1 cellular context compared by ENCODE assay signal in genomic region chr16:85261657-85262557, GRCh38.
TF ChIP-seq lines count a peak whose summit lies in the region.

No MANE protein-coding gene starts in this region.

TF ChIP-seq in K562, 482 proteins besides CTCF, POLR2A, EP300 and RAD21 (continued from another document and continues in another):
- TF ChIP-seq CAMTA2 (CRISPR knock-in tag; conservative IDR thresholded peaks at IDR 0.05), result no peak
- no peak for TF ChIP-seq SUPT5H (IDR thresholded peaks at IDR 0.05)
- no peak for TF ChIP-seq SAP30 (IDR thresholded peaks at IDR 0.05; ENCODE audit: borderline replicate concordance, insufficient read depth, low read depth, low read length, poor library complexity, severe bottlenecking)
- no peak for TF ChIP-seq RAD51 (IDR thresholded peaks at IDR 0.05; ENCODE audit: borderline replicate concordance, low read depth)
- TF ChIP-seq TFAM (CRISPR knock-in tag; conservative IDR thresholded peaks at IDR 0.05), result no peak
- TF ChIP-seq ARID1B (IDR thresholded peaks at IDR 0.05), result peak; percentile 89
- TF ChIP-seq MTA3 (IDR thresholded peaks at IDR 0.05; ENCODE audit: borderline replicate concordance), result no peak
- TF ChIP-seq HES1 (IDR thresholded peaks at IDR 0.05; ENCODE audit: low read depth), result no peak; the same call in 1 of the 2 replicates
- no peak for TF ChIP-seq E2F4 (CRISPR knock-in tag; IDR thresholded peaks at IDR 0.05; ENCODE audit: low read depth)
- TF ChIP-seq ZNF398 (CRISPR knock-in tag; IDR thresholded peaks at IDR 0.05), result no peak
- TF ChIP-seq ZNF766 (CRISPR knock-in tag; conservative IDR thresholded peaks at IDR 0.05), result 0 out of 2 replicates have a peak, but pooled peaks have one; percentile 20
- TF ChIP-seq CHD4 (IDR thresholded peaks at IDR 0.05; ENCODE audit: insufficient read depth, insufficient replicate concordance, low read depth, low read length, poor library complexity, severe bottlenecking), result no peak
- TF ChIP-seq NFRKB (IDR thresholded peaks at IDR 0.05; ENCODE audit: low read depth), result no peak
- TF ChIP-seq MTA2 (IDR thresholded peaks at IDR 0.05; ENCODE audit: low read depth), result peak; percentile 71
- TF ChIP-seq NFE2L1 (tag; IDR thresholded peaks at IDR 0.05; ENCODE audit: borderline replicate concordance, low read depth), result no peak
- TF ChIP-seq ELF2 (CRISPR knock-in tag; IDR thresholded peaks at IDR 0.05), result no peak
- TF ChIP-seq ZNF511 (CRISPR knock-in tag; IDR thresholded peaks at IDR 0.05), result no peak
- TF ChIP-seq CEBPG (CRISPR knock-in tag; IDR thresholded peaks at IDR 0.05), result peak; percentile 4; the same call in 1 of the 2 replicates
- no peak for TF ChIP-seq CEBPG (tag; conservative IDR thresholded peaks at IDR 0.05 in 1 of 2, IDR thresholded peaks at IDR 0.05 in 1 of 2)
- TF ChIP-seq TCF7L2 (IDR thresholded peaks at IDR 0.05; ENCODE audit: low read depth, low read length), result no peak
- no peak for TF ChIP-seq E2F3 (CRISPR knock-in tag; IDR thresholded peaks at IDR 0.05)
- TF ChIP-seq BRF1 (IDR thresholded peaks at IDR 0.05; ENCODE audit: borderline replicate concordance, extremely low read depth, insufficient read length), result no peak
- no peak for TF ChIP-seq HDAC6 (IDR thresholded peaks at IDR 0.05; ENCODE audit: low read depth, low read length)
- no peak for TF ChIP-seq ELK3 (CRISPR knock-in tag; IDR thresholded peaks at IDR 0.05)
- TF ChIP-seq SNRNP70 (optimal IDR thresholded peaks at IDR 0.05; ENCODE audit: low read depth, low read length), result no peak
- no peak for TF ChIP-seq ZNF318 (IDR thresholded peaks at IDR 0.05; ENCODE audit: borderline replicate concordance in 1 of 2, low read depth in 1 of 2)
- peak; percentile 45; the same call in 1 of the 2 replicates for TF ChIP-seq CREM (IDR thresholded peaks at IDR 0.05; ENCODE audit: low read depth)
- no peak for TF ChIP-seq ZNF12 (CRISPR knock-in tag; IDR thresholded peaks at IDR 0.05)
- TF ChIP-seq ATF4 (CRISPR knock-in tag; IDR thresholded peaks at IDR 0.05), result no peak
- TF ChIP-seq FOSL1 (tag; conservative IDR thresholded peaks at IDR 0.05), result no peak
- no peak for TF ChIP-seq RBFOX2 (IDR thresholded peaks at IDR 0.05; ENCODE audit: low read depth, low read length)
- TF ChIP-seq ZNF316 (IDR thresholded peaks at IDR 0.05), result no peak
- TF ChIP-seq ZBTB49 (CRISPR knock-in tag; IDR thresholded peaks at IDR 0.05; ENCODE audit: borderline replicate concordance), result no peak
